In the genomic region with DNA sequence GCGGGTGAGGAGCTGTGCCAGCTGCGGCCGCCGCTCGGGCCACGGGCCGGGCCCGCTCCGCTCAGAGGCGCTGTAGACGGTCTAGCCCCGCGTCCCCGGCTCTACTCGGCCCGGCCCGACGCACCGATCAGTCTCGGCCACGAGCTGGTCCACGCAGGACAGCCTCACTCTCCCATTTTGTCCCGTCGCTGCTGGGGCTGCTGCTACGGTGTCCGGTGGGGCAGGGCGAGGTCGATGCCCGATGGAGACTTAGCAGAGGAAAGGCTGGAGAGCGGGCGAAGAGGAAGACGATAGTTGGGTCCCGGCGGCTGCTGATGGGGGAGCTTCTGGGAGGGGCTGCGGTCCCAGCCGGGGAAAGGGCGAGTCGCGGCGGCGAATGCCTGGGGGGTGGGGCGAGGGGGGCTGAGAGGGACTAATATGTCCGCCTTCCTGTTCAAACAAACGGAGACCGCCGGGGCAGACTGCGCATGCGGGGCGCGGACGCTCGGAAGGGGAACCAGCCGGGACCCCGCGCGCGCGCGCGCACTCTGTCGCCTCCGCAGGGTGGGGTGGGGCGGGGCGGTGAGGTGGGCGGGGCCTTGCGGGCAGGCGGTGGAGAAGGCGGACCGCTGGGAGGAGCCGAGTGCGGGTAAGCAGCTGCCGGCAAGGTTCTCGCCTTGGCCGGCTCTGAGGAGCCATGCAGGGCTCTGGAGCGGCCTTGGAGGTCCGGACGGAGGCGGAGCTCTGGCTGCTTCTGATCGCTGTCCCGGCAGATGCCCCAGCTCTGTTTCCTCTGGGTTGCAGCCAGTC, we compare ENCODE assay signal across 8 cellular contexts. TPM values are rescaled to one million over a fixed set of nuclear protein-coding genes. Genes with fewer than 3 reads are reported as not detected.
DNase-seq lines count a peak whose midpoint lies in the region; ATAC-seq and TF ChIP-seq lines count a peak whose summit lies in the region.

A gene (minus strand): TSS at position 463 of the 789 bp plus-strand sequence. CDS start 903 bp downstream, outside the sequence.

- peak; percentile 24 to 74 for TF ChIP-seq POLR2A in Peyer's patch (IDR thresholded peaks at IDR 0.05)

- H4K20me1 ChIP-seq in DND-41 (ENCODE audit: insufficient read depth, low read length): peaks cover 45% of the 10 kb centered on the region

- H3K36me3 ChIP-seq in DND-41 (ENCODE audit: insufficient read depth, low read length) (no peaks in the 10 kb centered on the region; the same call in 1 of the 2 replicates), KOPT-K1 (ENCODE audit: insufficient read depth, low read length) (no peaks in the 10 kb centered on the region), Peyer's patch (no peaks in the 10 kb centered on the region), muscle layer of colon (ENCODE audit: insufficient read depth, low read length) (no peaks in the 10 kb centered on the region)

- ATAC-seq in DND-41 (ENCODE audit: insufficient read depth, low read depth): peak; percentile 80
- peak; percentile 90 for ATAC-seq in GM21825 (IDR thresholded peaks at IDR 0.05; ENCODE audit: unreplicated experiment)
- ATAC-seq in esophagus mucosa: peak; percentile 98

- H3K4me1 ChIP-seq in DND-41 (ENCODE audit: insufficient read depth, low read length) (peaks cover 41% of the 10 kb centered on the region), Peyer's patch (peaks cover 0 to 23% (median 10%) of the 10 kb centered on the region in 4 donors), muscle layer of colon (ENCODE audit: insufficient read depth, low read length) (peaks cover 21% of the 10 kb centered on the region)

- H3K4me2 ChIP-seq in DND-41 (ENCODE audit: insufficient read depth, low read length): peak within 1 kb of the TSS; percentile 80

- H3K9ac ChIP-seq in DND-41 (ENCODE audit: low read depth, low read length) (peak within 1 kb of the TSS; percentile 98), muscle layer of colon (ENCODE audit: low read length) (peak within 1 kb of the TSS; percentile 72)

- H3K27me3 ChIP-seq in DND-41 (ENCODE audit: insufficient read depth, low read length, poor library complexity) (peaks cover 6% of the 10 kb centered on the region), Peyer's patch (no peaks in the 10 kb centered on the region), muscle layer of colon (ENCODE audit: control insufficient read depth in 1 of 2, insufficient read depth in 2 of 2, low read length in 2 of 2) (no peaks in the 10 kb centered on the region)

- H3K4me3 ChIP-seq in DND-41 (ENCODE audit: low read depth in 1 of 2, low read length in 2 of 2) (peak within 1 kb of the TSS; percentile 79 to 98), Peyer's patch (peak within 1 kb of the TSS; percentile 74 to 94 (median 82)), muscle layer of colon (ENCODE audit: low read depth in 1 of 2, low read length in 2 of 2) (peak within 1 kb of the TSS; percentile 53 to 93)

- peak within 1 kb of the TSS; percentile 99 for H2AFZ ChIP-seq in DND-41 (ENCODE audit: low read depth, low read length)

- H3K79me2 ChIP-seq in DND-41 (ENCODE audit: insufficient read depth, low read length): peaks cover 50% of the 10 kb centered on the region

- DNase-seq in DND-41 (peak; percentile 99), Peyer's patch (peak; percentile 95 to 99 (median 99))
- peak; percentile 99 for DNase-seq in activated T-cell treated with anti-CD3 and anti-CD28 coated beads, Interleukin-2, amount 50 U/mL, for 48 hours
- peak; percentile 98 to 99 for DNase-seq in stimulated activated CD8-positive, alpha-beta memory T cell treated with anti-CD3 and anti-CD28 coated beads, Interleukin-7, amount 100 ng/mL, for 1 hour (ENCODE audit: low read depth in 2 of 2)

- H3K9me3 ChIP-seq in DND-41 (ENCODE audit: insufficient read depth, low read length, severe bottlenecking): no peaks in the 10 kb centered on the region
- no peaks in the 10 kb centered on the region for H3K9me3 ChIP-seq in KOPT-K1 (ENCODE audit: insufficient read depth, low read length, poor library complexity, severe bottlenecking)
- H3K9me3 ChIP-seq in Peyer's patch: no peaks in the 10 kb centered on the region
- no peaks in the 10 kb centered on the region for H3K9me3 ChIP-seq in muscle layer of colon (ENCODE audit: low read length)

- TF ChIP-seq CTCF in DND-41 (IDR thresholded peaks at IDR 0.05; ENCODE audit: borderline replicate concordance, extremely low read depth, low read length, poor library complexity, severe bottlenecking) (no peak), Peyer's patch (IDR thresholded peaks at IDR 0.05) (peak in 1 of 6 experiments; percentile 3)

- peak within 1 kb of the TSS; percentile 97 for H3K27ac ChIP-seq in DND-41 (ENCODE audit: low read length)
- peak within 1 kb of the TSS; percentile 98 for H3K27ac ChIP-seq in KOPT-K1 (ENCODE audit: low read depth, low read length, poor library complexity, severe bottlenecking)
- H3K27ac ChIP-seq in Peyer's patch: peak within 1 kb of the TSS; percentile 94 to 98 (median 97)
- peak within 1 kb of the TSS; percentile 98 for H3K27ac ChIP-seq in muscle layer of colon (ENCODE audit: low read depth, low read length)

RNA-seq across cellular contexts. Expression of the gene that starts here (rescaled TPM):
- total RNA-seq in Peyer's patch: 100 to 1,000 TPM in 1 of 4 donors, 10 to 100 TPM in 3; 40.6 to 111 (median 54.9) TPM
- total RNA-seq in esophagus mucosa: 16.8 TPM

Comparison
In these comparisons a context has a peak if more than half of its experiments do, and no peak if none do; other contexts are left out.
1. Peak in every context shown above with its lines: DNase-seq, ATAC-seq, H3K4me3 ChIP-seq and H3K27ac ChIP-seq.